In the genomic region with DNA sequence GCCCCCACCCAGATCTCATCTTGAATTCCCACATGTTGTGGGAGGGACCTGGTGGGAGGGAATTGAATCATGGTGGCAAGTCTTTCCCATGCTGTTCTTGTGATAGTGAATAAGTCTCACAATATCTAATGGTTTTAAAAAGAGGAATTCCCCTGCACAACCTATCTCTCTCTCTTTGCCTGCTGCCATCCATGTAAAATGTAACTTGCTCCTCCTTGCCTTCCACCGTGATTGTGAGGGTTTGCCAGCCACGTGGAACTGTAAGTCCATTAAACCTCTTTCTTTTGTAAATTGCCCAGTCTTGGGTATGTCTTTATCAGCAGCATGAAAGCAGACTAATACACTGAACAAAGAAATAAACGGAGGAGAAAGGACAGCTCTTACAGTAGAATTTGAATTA, we compare ENCODE assay signal across 1 cellular context.
A peak's percentile ranks its signal among the peaks of the same experiment; 100 is the strongest.
DNase-seq lines count a peak whose midpoint lies in the region; ATAC-seq, FAIRE-seq and TF ChIP-seq lines count a peak whose summit lies in the region.
"Not testable (repeated sequence)": the region's sequence is repeated elsewhere in the genome, so short reads cannot be mapped to it uniquely, and the experiment has no call there.

No MANE protein-coding gene starts in this region.

- DNase-seq in K562 (ENCODE audit: extremely low read depth in 1 of 4, low spot score in 3 of 4), result not testable (repeated sequence)

- not testable (repeated sequence) for TF ChIP-seq RAD21 in K562 (CRISPR knock-in tag; conservative IDR thresholded peaks at IDR 0.05 in 1 of 2, IDR thresholded peaks at IDR 0.05 in 1 of 2)

- H3K79me2 ChIP-seq in K562 (ENCODE audit: control insufficient read depth, insufficient read depth, low read length), result not testable (repeated sequence)

- H3K4me3 ChIP-seq in K562, result not testable (repeated sequence)

- not testable (repeated sequence) for TF ChIP-seq POLR2A in K562 (conservative IDR thresholded peaks at IDR 0.05)

- TF ChIP-seq EP300 in K562 (IDR thresholded peaks at IDR 0.05; ENCODE audit: low read length), result not testable (repeated sequence)

- not testable (repeated sequence) for H2AFZ ChIP-seq in K562 (ENCODE audit: low read depth, low read length)

- not testable (repeated sequence) for H3K27me3 ChIP-seq in K562 (ENCODE audit: control insufficient read depth in 2 of 2, insufficient read depth in 2 of 2, low read length in 2 of 2)

- not testable (repeated sequence) for ATAC-seq in K562

- H3K9me1 ChIP-seq in K562 (ENCODE audit: control insufficient read depth, insufficient read depth, low read length), result not testable (repeated sequence)

- not testable (repeated sequence) for H3K27ac ChIP-seq in K562 (ENCODE audit: extremely low read depth, low read depth, low read length)

- POLR2A ChIA-PET in K562 (lab: Yijun Ruan, JAX), result not testable (repeated sequence)

- peaks cover 4 to 14% of the 10 kb centered on the region in 2 experiments; a peak in 3 of 5 replicates for H3K4me1 ChIP-seq in K562 (replicated peaks in 1 of 2; ENCODE audit: control insufficient read depth in 2 of 2, insufficient read depth in 2 of 2, low read length in 2 of 2)

- CTCF ChIA-PET in K562 (lab: Yijun Ruan, JAX; ENCODE audit: low intra/inter-chr PET ratio), result not testable (repeated sequence)

- H4K20me1 ChIP-seq in K562 (replicated peaks; ENCODE audit: control insufficient read depth, insufficient read depth, low read length), result not testable (repeated sequence)

- H3K9me3 ChIP-seq in K562 (replicated peaks; ENCODE audit: control insufficient read depth, insufficient read depth, low read depth, low read length), result not testable (repeated sequence)

- not testable (repeated sequence) for H3K4me2 ChIP-seq in K562 (ENCODE audit: insufficient read depth, low read length)

- in situ Hi-C loops in K562 (cut with MboI), result loop anchor here (5.0 kb wide), 1 partner anchor 92 kb away; no protein-coding TSS in a partner anchor

- not testable (repeated sequence) for TF ChIP-seq CTCF in K562 (IDR thresholded peaks at IDR 0.05 in 2 of 3, conservative IDR thresholded peaks at IDR 0.05 in 1 of 3; ENCODE audit: insufficient read depth in 2 of 3, low read depth in 1 of 3, low read length in 3 of 3)

- not testable (repeated sequence) for H3K9ac ChIP-seq in K562 (ENCODE audit: insufficient read depth in 1 of 2, low read depth in 2 of 2, low read length in 2 of 2)

- intact Hi-C loops in K562 (cut with micrococcal nuclease), result loop anchor here (10.0 kb wide), 1 partner anchor 305 kb away; no protein-coding TSS in a partner anchor

- WGBS in K562 (ENCODE audit: insufficient coverage, low coverage, missing lambda C conversion rate), result 13% methylated on average over 3 of the region's 3 CpGs

- not testable (repeated sequence) for H3K36me3 ChIP-seq in K562 (ENCODE audit: control insufficient read depth, insufficient read depth, low read length)

- not testable (repeated sequence) for FAIRE-seq in K562 (lab: Jason Lieb, UNC)

- BruUV-seq in K562 (replicated peaks; lab: Mats Ljungman, UMichigan), result not testable (repeated sequence)

TF ChIP-seq in K562, 482 proteins besides CTCF, POLR2A, EP300 and RAD21:
- TF ChIP-seq ZNF431 (CRISPR knock-in tag; IDR thresholded peaks at IDR 0.05), result peak; percentile 93
